Comparison of ENCODE assay signal across 27 cellular contexts in the genomic region with DNA sequence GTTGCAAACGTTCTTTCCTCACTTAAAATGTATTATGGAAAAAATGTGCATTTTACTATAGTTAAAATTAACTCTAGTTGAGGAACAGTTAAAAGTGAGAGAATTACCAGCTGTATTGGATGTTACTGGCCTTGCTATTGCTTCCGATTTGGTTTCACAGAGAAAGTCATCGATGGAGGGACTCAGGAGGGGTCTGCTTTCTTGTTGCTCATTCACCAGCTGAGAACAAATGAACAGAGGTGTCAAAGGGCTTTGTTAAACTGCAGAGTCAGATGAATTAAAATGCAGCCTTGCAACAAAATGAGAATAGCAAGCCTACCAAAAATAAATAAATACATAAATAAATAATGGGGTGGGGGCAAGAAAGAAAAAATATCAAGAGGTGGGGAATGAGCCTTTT.
"Had no signal": no experiment of that assay in that cellular context is flagged by ENCODE, and none has a peak within 500 bp of the region (broad histone marks: within the 10 kb centered on the region; RNA-seq: fewer than 3 reads in every experiment).

No MANE protein-coding gene starts in this region.

- H3K4me1 Mint-ChIP-seq: stimulated activated effector memory CD8-positive, alpha-beta T cell treated with anti-CD3 and anti-CD28 coated beads, Interleukin-12 subunit alpha, Interleukin-12 subunit beta, amount 100 ng/mL, for 72 hours; stimulated activated memory B cell treated with anti-CD40 and anti-IgM and Interleukin-4, amounts not matched to agents 10 μg/mL and 1 μg/mL and 100 μg/mL, for 72 hours; stimulated activated naive B cell treated with anti-CD40 and anti-IgM and Interleukin-4, amounts not matched to agents 10 μg/mL and 1 μg/mL and 100 μg/mL, for 72 hours had no signal

- H3K4me1 ChIP-seq: suprapubic skin, testis, thyroid gland, tibial artery, transverse colon, upper lobe of left lung, upper lobe of right lung, vagina had no signal

- H3K36me3 ChIP-seq: stomach, suprapubic skin, thoracic aorta, thyroid gland, tibial artery, tibial nerve, transverse colon, upper lobe of left lung, upper lobe of right lung, vagina had no signal

- H3K27ac ChIP-seq: stomach, suprapubic skin, testis, thoracic aorta, thyroid gland, tibial artery, tibial nerve, transverse colon, upper lobe of left lung, upper lobe of right lung, vagina had no signal

- H3K9me3 ChIP-seq: stomach, suprapubic skin, testis, thoracic aorta, thyroid gland, tibial artery, tibial nerve, transverse colon, upper lobe of left lung, upper lobe of right lung, vagina had no signal

- H3K4me3 Mint-ChIP-seq: stimulated activated effector memory CD8-positive, alpha-beta T cell treated with anti-CD3 and anti-CD28 coated beads, Interleukin-12 subunit alpha, Interleukin-12 subunit beta, amount 100 ng/mL, for 72 hours; stimulated activated memory B cell treated with anti-CD40 and anti-IgM and Interleukin-4, amounts not matched to agents 10 μg/mL and 1 μg/mL and 100 μg/mL, for 72 hours; stimulated activated naive B cell treated with anti-CD40 and anti-IgM and Interleukin-4, amounts not matched to agents 10 μg/mL and 1 μg/mL and 100 μg/mL, for 72 hours; stimulated activated naive CD8-positive, alpha-beta T cell treated with anti-CD3 and anti-CD28 coated beads, Interleukin-15, amount 100 ng/mL, for 72 hours; stimulated activated naive CD8-positive, alpha-beta T cell treated with anti-CD3 and anti-CD28 coated beads, Interleukin-15, Interleukin-2, amounts not matched to agents 100 ng/mL and 50 ng/mL, for 24 hours; type B pancreatic cell had no signal

- ATAC-seq: stimulated activated effector memory CD8-positive, alpha-beta T cell treated with anti-CD3 and anti-CD28 coated beads, Interleukin-12 subunit alpha, Interleukin-12 subunit beta, amount 100 ng/mL, for 72 hours; stimulated activated memory B cell treated with anti-CD40 and anti-IgM and Interleukin-4, amounts not matched to agents 10 μg/mL and 1 μg/mL and 100 μg/mL, for 72 hours; stimulated activated naive B cell treated with anti-CD40 and anti-IgM and Interleukin-4, amounts not matched to agents 10 μg/mL and 1 μg/mL and 100 μg/mL, for 72 hours; stimulated activated naive CD8-positive, alpha-beta T cell treated with anti-CD3 and anti-CD28 coated beads, Interleukin-15, amount 100 ng/mL, for 72 hours; stimulated activated naive CD8-positive, alpha-beta T cell treated with anti-CD3 and anti-CD28 coated beads, Interleukin-15, Interleukin-2, amounts not matched to agents 100 U/mL and 50 U/mL, for 24 hours; upper lobe of right lung had no signal

- H3K27ac Mint-ChIP-seq: stimulated activated effector memory CD8-positive, alpha-beta T cell treated with anti-CD3 and anti-CD28 coated beads, Interleukin-12 subunit alpha, Interleukin-12 subunit beta, amount 100 ng/mL, for 72 hours; stimulated activated memory B cell treated with anti-CD40 and anti-IgM and Interleukin-4, amounts not matched to agents 10 μg/mL and 1 μg/mL and 100 μg/mL, for 72 hours; stimulated activated naive B cell treated with anti-CD40 and anti-IgM and Interleukin-4, amounts not matched to agents 10 μg/mL and 1 μg/mL and 100 μg/mL, for 72 hours; stimulated activated naive CD8-positive, alpha-beta T cell treated with anti-CD3 and anti-CD28 coated beads, Interleukin-15, amount 100 ng/mL, for 72 hours; stimulated activated naive CD8-positive, alpha-beta T cell treated with anti-CD3 and anti-CD28 coated beads, Interleukin-15, Interleukin-2, amounts not matched to agents 100 ng/mL and 50 ng/mL, for 24 hours; type B pancreatic cell had no signal

- H3K36me3 Mint-ChIP-seq: stimulated activated effector memory CD8-positive, alpha-beta T cell treated with anti-CD3 and anti-CD28 coated beads, Interleukin-12 subunit alpha, Interleukin-12 subunit beta, amount 100 ng/mL, for 72 hours; stimulated activated memory B cell treated with anti-CD40 and anti-IgM and Interleukin-4, amounts not matched to agents 10 μg/mL and 1 μg/mL and 100 μg/mL, for 72 hours; stimulated activated naive B cell treated with anti-CD40 and anti-IgM and Interleukin-4, amounts not matched to agents 10 μg/mL and 1 μg/mL and 100 μg/mL, for 72 hours; type B pancreatic cell had no signal

- H3K27me3 Mint-ChIP-seq: stimulated activated memory B cell treated with anti-CD40 and anti-IgM and Interleukin-4, amounts not matched to agents 10 μg/mL and 1 μg/mL and 100 μg/mL, for 72 hours; stimulated activated naive B cell treated with anti-CD40 and anti-IgM and Interleukin-4, amounts not matched to agents 10 μg/mL and 1 μg/mL and 100 μg/mL, for 72 hours; stimulated activated naive CD8-positive, alpha-beta T cell treated with anti-CD3 and anti-CD28 coated beads, Interleukin-15, amount 100 ng/mL, for 72 hours; type B pancreatic cell had no signal

- H3K9me3 Mint-ChIP-seq: stimulated activated effector memory CD8-positive, alpha-beta T cell treated with anti-CD3 and anti-CD28 coated beads, Interleukin-12 subunit alpha, Interleukin-12 subunit beta, amount 100 ng/mL, for 72 hours; stimulated activated memory B cell treated with anti-CD40 and anti-IgM and Interleukin-4, amounts not matched to agents 10 μg/mL and 1 μg/mL and 100 μg/mL, for 72 hours; stimulated activated naive B cell treated with anti-CD40 and anti-IgM and Interleukin-4, amounts not matched to agents 10 μg/mL and 1 μg/mL and 100 μg/mL, for 72 hours; stimulated activated naive CD8-positive, alpha-beta T cell treated with anti-CD3 and anti-CD28 coated beads, Interleukin-15, amount 100 ng/mL, for 72 hours; stimulated activated naive CD8-positive, alpha-beta T cell treated with anti-CD3 and anti-CD28 coated beads, Interleukin-15, Interleukin-2, amounts not matched to agents 100 ng/mL and 50 ng/mL, for 24 hours; type B pancreatic cell had no signal

- H3K27me3 ChIP-seq: stomach, testis, thyroid gland, tibial artery, tibial nerve, transverse colon, upper lobe of left lung, upper lobe of right lung, vagina had no signal

- H3K4me3 ChIP-seq: stomach, suprapubic skin, testis, thoracic aorta, thyroid gland, tibial artery, tibial nerve, transverse colon, upper lobe of left lung, upper lobe of right lung, vagina had no signal

- DNase-seq: stimulated activated CD4-positive, alpha-beta T cell treated with anti-CD3 and anti-CD28 coated beads, Interleukin-2, amount 100 ng/mL, for 48 hours; stimulated activated CD4-positive, alpha-beta T cell treated with anti-CD3 and anti-CD28 coated beads, Interleukin-4, amount 100 ng/mL, for 1 hour; stimulated activated CD4-positive, alpha-beta T cell treated with anti-CD3 and anti-CD28 coated beads, Interleukin-4, amount 100 ng/mL, for 24 hours; stimulated activated CD4-positive, alpha-beta T cell treated with anti-CD3 and anti-CD28 coated beads, Interleukin-4, amount 100 ng/mL, for 4 hours; stimulated activated CD8-positive, alpha-beta memory T cell treated with anti-CD3 and anti-CD28 coated beads, Interleukin-4, amount 100 ng/mL, for 48 hours; stimulated activated naive B cell treated with anti-CD40 and anti-IgM and Interleukin-4, amounts not matched to agents 10 μg/mL and 1 μg/mL and 100 μg/mL, for 72 hours; stimulated activated naive CD4-positive, alpha-beta T cell; stimulated activated naive CD4-positive, alpha-beta T cell treated with Interleukin-2 at 50 U/mL for 16 hours; stimulated activated naive CD8-positive, alpha-beta T cell treated with anti-CD3 and anti-CD28 coated beads, Interleukin-15, amount 100 ng/mL, for 72 hours; stimulated activated naive CD8-positive, alpha-beta T cell treated with anti-CD3 and anti-CD28 coated beads, Interleukin-15, Interleukin-2, amounts not matched to agents 100 U/mL and 50 U/mL, for 24 hours; stomach; substantia nigra; testis; thyroid gland; tibial artery; transverse colon; trophoblast cell; upper lobe of left lung; upper lobe of right lung had no signal
